ENCODE assay signal across 8 cellular contexts in genomic region chr19:3275583-3276340, GRCh38. TPM values are rescaled to one million over a fixed set of nuclear protein-coding genes. Genes with fewer than 3 reads are reported as not detected.
DNase-seq lines count a peak whose midpoint lies in the region; ATAC-seq, FAIRE-seq and TF ChIP-seq lines count a peak whose summit lies in the region.

No MANE protein-coding gene starts in this region.

- no peaks in the 10 kb centered on the region for H3K27me3 ChIP-seq in naive thymus-derived CD4-positive, alpha-beta T cell (ENCODE audit: control insufficient read depth in 2 of 2, insufficient read depth in 2 of 2, low read length in 2 of 2)

- peaks cover 7 to 16% (median 12%) of the 10 kb centered on the region in 5 donors for H3K27me3 Mint-ChIP-seq in naive thymus-derived CD4-positive, alpha-beta T cell

- H3K27ac ChIP-seq in naive thymus-derived CD4-positive, alpha-beta T cell (ENCODE audit: low read depth, low read length): peak overlapping the region; percentile 62

- peaks cover 0 to 6% (median 0%) of the 10 kb centered on the region in 3 experiments for H3K9me3 ChIP-seq in naive thymus-derived CD4-positive, alpha-beta T cell (ENCODE audit: control insufficient read depth in 2 of 3, low read length in 3 of 3)

- DNase-seq in COR-L47 (lab: John Stamatoyannopoulos, UW) (peak; percentile 81), HTR-8/SVneo (ENCODE audit: insufficient read length, low spot score) (peak; percentile 79), OCI-M1 (lab: John Stamatoyannopoulos, UW) (peak; percentile 85), epithelial cell of esophagus (ENCODE audit: low read depth) (peak; percentile 89)
- peak; percentile 97 for DNase-seq in activated CD8-positive, alpha-beta memory T cell treated with anti-CD3 and anti-CD28 coated beads, Interleukin-2, amount 50 U/mL, for 48 hours
- DNase-seq in naive thymus-derived CD4-positive, alpha-beta T cell: peak; percentile 78 to 96 (median 91)
- DNase-seq in stimulated activated effector memory CD8-positive, alpha-beta T cell treated with anti-CD3 and anti-CD28 coated beads, Interleukin-12 subunit alpha, Interleukin-12 subunit beta, amount 100 ng/mL, for 72 hours (ENCODE audit: low spot score in 2 of 2): peak; percentile 79 to 93

- no peaks in the 10 kb centered on the region for H3K36me3 ChIP-seq in naive thymus-derived CD4-positive, alpha-beta T cell (ENCODE audit: control insufficient read depth in 2 of 3, insufficient read depth in 3 of 3, low read length in 3 of 3)

- peaks cover 8 to 16% of the 10 kb centered on the region in 2 donors for H3K4me1 ChIP-seq in naive thymus-derived CD4-positive, alpha-beta T cell (ENCODE audit: control insufficient read depth in 2 of 2, insufficient read depth in 2 of 2, low read length in 2 of 2)

- no peaks in the 10 kb centered on the region for H3K36me3 Mint-ChIP-seq in naive thymus-derived CD4-positive, alpha-beta T cell
- peaks cover 6% of the 10 kb centered on the region for H3K36me3 Mint-ChIP-seq in stimulated activated effector memory CD8-positive, alpha-beta T cell treated with anti-CD3 and anti-CD28 coated beads, Interleukin-12 subunit alpha, Interleukin-12 subunit beta, amount 100 ng/mL, for 72 hours

- H3K4me3 ChIP-seq in epithelial cell of esophagus (ENCODE audit: low read length): peak overlapping the region; percentile 37
- H3K4me3 ChIP-seq in naive thymus-derived CD4-positive, alpha-beta T cell (ENCODE audit: low read length): peak overlapping the region; percentile 74

- H3K4me1 Mint-ChIP-seq in naive thymus-derived CD4-positive, alpha-beta T cell: peaks cover 8 to 22% (median 14%) of the 10 kb centered on the region in 7 donors
- H3K4me1 Mint-ChIP-seq in stimulated activated effector memory CD8-positive, alpha-beta T cell treated with anti-CD3 and anti-CD28 coated beads, Interleukin-12 subunit alpha, Interleukin-12 subunit beta, amount 100 ng/mL, for 72 hours: peaks cover 16% of the 10 kb centered on the region

- ATAC-seq in naive thymus-derived CD4-positive, alpha-beta T cell: peak; percentile 89
- ATAC-seq in stimulated activated effector memory CD8-positive, alpha-beta T cell treated with anti-CD3 and anti-CD28 coated beads, Interleukin-12 subunit alpha, Interleukin-12 subunit beta, amount 100 ng/mL, for 72 hours: peak; percentile 91
- ATAC-seq in GM19463 (IDR thresholded peaks at IDR 0.05; ENCODE audit: unreplicated experiment): no peak

- H3K4me3 Mint-ChIP-seq in naive thymus-derived CD4-positive, alpha-beta T cell: peak overlapping the region; percentile 82 to 92 (median 86)
- peak overlapping the region; percentile 91 for H3K4me3 Mint-ChIP-seq in stimulated activated effector memory CD8-positive, alpha-beta T cell treated with anti-CD3 and anti-CD28 coated beads, Interleukin-12 subunit alpha, Interleukin-12 subunit beta, amount 100 ng/mL, for 72 hours

- TF ChIP-seq CTCF in epithelial cell of esophagus (IDR thresholded peaks at IDR 0.05; ENCODE audit: insufficient read depth, low read depth, low read length, missing control alignments): no peak

- intact Hi-C loops in naive thymus-derived CD4-positive, alpha-beta T cell (cut with micrococcal nuclease): loop anchor here (1.0 to 10.0 kb wide), 9 partner anchors 10 to 1447 kb away; partner anchors contain the start of genes CACTIN (in 1 of the 2), DPP9 (in 1 of the 2), NCLN (in 1 of the 2) and ZNF555 (in 1 of the 2)

- peaks cover 0 to 4% (median 0%) of the 10 kb centered on the region in 11 donors for H3K9me3 Mint-ChIP-seq in naive thymus-derived CD4-positive, alpha-beta T cell
- no peaks in the 10 kb centered on the region for H3K9me3 Mint-ChIP-seq in stimulated activated effector memory CD8-positive, alpha-beta T cell treated with anti-CD3 and anti-CD28 coated beads, Interleukin-12 subunit alpha, Interleukin-12 subunit beta, amount 100 ng/mL, for 72 hours

- peak overlapping the region in 8 of 9 donors; percentile 32 to 89 (median 84) for H3K27ac Mint-ChIP-seq in naive thymus-derived CD4-positive, alpha-beta T cell
- peak overlapping the region; percentile 77 for H3K27ac Mint-ChIP-seq in stimulated activated effector memory CD8-positive, alpha-beta T cell treated with anti-CD3 and anti-CD28 coated beads, Interleukin-12 subunit alpha, Interleukin-12 subunit beta, amount 100 ng/mL, for 72 hours

- POLR2A ChIA-PET in naive thymus-derived CD4-positive, alpha-beta T cell (lab: Charles Lee): interaction anchor here (0.6 to 1.3 kb wide), 4 partner anchors 9 to 496 kb away, joined by 3 to 4 read pairs (median 4); partner anchors contain the start of genes DOHH and RAX2

- no peak for FAIRE-seq in HTR-8/SVneo (lab: Jason Lieb, UNC)

- CTCF ChIA-PET in naive thymus-derived CD4-positive, alpha-beta T cell (lab: Charles Lee): interaction anchor here (0.5 to 0.6 kb wide), 2 partner anchors 18 to 280 kb away, joined by 3 read pairs; no protein-coding TSS in a partner anchor

RNA-seq across cellular contexts. Expression of gene CELF5, which starts 51.3 kb away (rescaled TPM):
- under 1 TPM; 0.16 to 0.27 (median 0.17) TPM for total RNA-seq in naive thymus-derived CD4-positive, alpha-beta T cell
- polyA plus RNA-seq in naive thymus-derived CD4-positive, alpha-beta T cell: not detected
